ENCODE assay signal across 8 cellular contexts in the genomic region with DNA sequence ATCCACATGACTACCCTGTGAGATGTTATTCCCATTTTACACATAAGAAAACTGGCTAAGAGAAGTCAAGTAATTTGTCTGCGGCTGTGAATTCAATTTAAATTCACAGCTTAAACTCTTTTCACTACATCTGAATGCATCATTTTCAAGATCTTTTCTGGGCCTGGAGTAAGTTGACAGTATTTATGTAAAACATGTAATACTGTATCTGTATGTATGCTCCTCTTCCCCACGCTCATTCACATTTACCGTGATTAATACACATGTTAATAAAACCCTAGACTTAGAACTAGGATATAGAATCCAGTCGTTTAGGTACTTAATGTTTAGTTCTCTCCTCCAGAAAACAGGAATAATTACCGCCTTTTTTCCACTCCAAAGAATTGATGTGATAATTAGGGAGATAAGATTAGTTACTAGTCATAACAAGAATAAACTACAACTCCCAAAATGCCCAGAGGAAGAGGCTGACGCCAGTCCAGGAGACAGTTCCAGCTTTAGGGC. TPM values are rescaled to one million over a fixed set of nuclear protein-coding genes. Genes with fewer than 3 reads are reported as not detected.
A peak's percentile ranks its signal among the peaks of the same experiment; 100 is the strongest.
DNase-seq lines count a peak whose midpoint lies in the region; ATAC-seq, FAIRE-seq and TF ChIP-seq lines count a peak whose summit lies in the region.

No MANE protein-coding gene starts in this region.

- peaks cover 0 to 28% of the 10 kb centered on the region in 2 experiments; a peak in 3 of 4 replicates for H3K79me2 ChIP-seq in H1 (ENCODE audit: control insufficient read depth in 1 of 2, insufficient read depth in 2 of 2, low read length in 2 of 2)

- ATAC-seq in GM18867 (IDR thresholded peaks at IDR 0.05; ENCODE audit: unreplicated experiment) = peak; percentile 2
- no peak for ATAC-seq in gastrocnemius medialis
- no peak for ATAC-seq in HG03571 (IDR thresholded peaks at IDR 0.05; ENCODE audit: unreplicated experiment)

- no peaks in the 10 kb centered on the region for H3K27me3 ChIP-seq in H1 (replicated peaks in 1 of 4; ENCODE audit: control insufficient read depth in 3 of 4, extremely low read depth in 1 of 4, insufficient read depth in 3 of 4, low read length in 3 of 4)
- H3K27me3 ChIP-seq in gastrocnemius medialis = no peaks in the 10 kb centered on the region

- H2AFZ ChIP-seq in H1 (ENCODE audit: low read length) = peak overlapping the region; percentile 34; the same call in 1 of the 2 replicates

- no peak overlapping the region for H3K9ac ChIP-seq in H1 (replicated peaks in 1 of 4; ENCODE audit: extremely low read depth in 1 of 4, low read depth in 3 of 4, low read length in 3 of 4)

- peak overlapping the region in 1 of 2 experiments; percentile 29; a peak in 2 of 4 replicates for H3K4me2 ChIP-seq in H1 (ENCODE audit: insufficient read depth in 1 of 2, low read depth in 2 of 2, low read length in 2 of 2)

- no peak for TF ChIP-seq POLR2A in NB4 (IDR thresholded peaks at IDR 0.05; ENCODE audit: extremely low read depth, insufficient read length)
- TF ChIP-seq POLR2A in H1 (IDR thresholded peaks at IDR 0.05; ENCODE audit: control extremely low read depth in 1 of 2, low read depth in 2 of 2, low read length in 2 of 2) = no peak
- no peak for TF ChIP-seq POLR2A in gastrocnemius medialis (IDR thresholded peaks at IDR 0.05)

- H3K14ac ChIP-seq in H1 (ENCODE audit: insufficient read length) = no peak overlapping the region

- no peak overlapping the region for H2BK120ac ChIP-seq in H1 (replicated peaks; ENCODE audit: low read depth, low read length)

- no peak overlapping the region for H4K8ac ChIP-seq in H1 (ENCODE audit: extremely low read depth, insufficient read depth, low read length)

- H3K9me3 ChIP-seq in H1 (ENCODE audit: insufficient read depth in 2 of 2, low read depth in 1 of 2, low read length in 1 of 2) (no peaks in the 10 kb centered on the region), gastrocnemius medialis (no peaks in the 10 kb centered on the region)

- no peaks in the 10 kb centered on the region for H3K79me1 ChIP-seq in H1 (ENCODE audit: low read depth, low read length)

- TF ChIP-seq EP300 in H1 (IDR thresholded peaks at IDR 0.05; ENCODE audit: borderline replicate concordance in 1 of 2, low read depth in 2 of 2, low read length in 2 of 2) = no peak

- POLR2A ChIA-PET in H1 (lab: Charles Lee; ENCODE audit: partially characterized antibody) = interaction anchor here (0.6 to 1.0 kb wide), 3 partner anchors 9 to 27 kb away, joined by 3 to 6 read pairs (median 3); no protein-coding TSS in a partner anchor

- H2BK5ac ChIP-seq in H1 (ENCODE audit: low read depth, low read length) = no peak overlapping the region

- no peak overlapping the region for H2BK20ac ChIP-seq in H1 (ENCODE audit: low read length)

- no peak overlapping the region for H4K91ac ChIP-seq in H1 (replicated peaks; ENCODE audit: insufficient read length, low read length)

- intact Hi-C loops in gastrocnemius medialis (cut with DNase I; ENCODE audit: low total_unique reads) = loop anchor here (2.0 to 10.0 kb wide), 4 partner anchors 63 to 367 kb away; partner anchors contain the start of gene SYT2

- no peak overlapping the region for H3K18ac ChIP-seq in H1 (ENCODE audit: extremely low read depth, low read length)

- H3K4ac ChIP-seq in H1 (replicated peaks; ENCODE audit: insufficient read length, low read depth, low read length) = no peak overlapping the region

- peaks cover 8% of the 10 kb centered on the region for H3K23me2 ChIP-seq in H1 (ENCODE audit: low read depth, low read length)

- no peak for TF ChIP-seq RAD21 in H1 (IDR thresholded peaks at IDR 0.05 in 1 of 2, conservative IDR thresholded peaks at IDR 0.05 in 1 of 2; ENCODE audit: low read depth in 2 of 2, low read length in 2 of 2)

- H3K27ac ChIP-seq in H1 (ENCODE audit: low read depth, low read length) (no peak overlapping the region), gastrocnemius medialis (peak overlapping the region; percentile 81 to 97 (median 93))

- TF ChIP-seq CTCF in NB4 (IDR thresholded peaks at IDR 0.05; ENCODE audit: low read depth, low read length) = no peak
- TF ChIP-seq CTCF in H1 (IDR thresholded peaks at IDR 0.05; ENCODE audit: control extremely low read depth in 1 of 3, insufficient read depth in 1 of 3, low read depth in 1 of 3, low read length in 3 of 3) = no peak
- no peak for TF ChIP-seq CTCF in gastrocnemius medialis (IDR thresholded peaks at IDR 0.05 in 4 of 5, conservative IDR thresholded peaks at IDR 0.05 in 1 of 5)

- H2BK12ac ChIP-seq in H1 (ENCODE audit: low read depth, low read length) = no peak overlapping the region

- H3K4me1 ChIP-seq in H1 (replicated peaks in 1 of 4; ENCODE audit: control insufficient read depth in 3 of 4, insufficient read depth in 4 of 4, low read length in 3 of 4) (peaks cover 0 to 5% (median 0%) of the 10 kb centered on the region in 4 experiments; a peak in 1 of 7 replicates), gastrocnemius medialis (peaks cover 43 to 45% of the 10 kb centered on the region in 2 donors)

- no peak overlapping the region for H3K23ac ChIP-seq in H1 (ENCODE audit: insufficient read length)

- WGBS in H1 (ENCODE audit: extremely low coverage in 1 of 2, insufficient coverage in 1 of 2, insufficient read length in 1 of 2, insufficient replicate concordance in 2 of 2, low coverage in 1 of 2, low lambda C conversion rate in 2 of 2, missing lambda C conversion rate in 1 of 2), 2 experiments = 48% methylated on average over 6 of the region's 6 CpGs; no CpG with 5 or more reads in 1 of the 2 experiments

- H3K36me3 ChIP-seq in H1 (ENCODE audit: control insufficient read depth in 2 of 4, insufficient read depth in 4 of 4, low read length in 3 of 4) = no peaks in the 10 kb centered on the region
- no peaks in the 10 kb centered on the region for H3K36me3 ChIP-seq in gastrocnemius medialis

- H3K4me3 ChIP-seq in NB4 (ENCODE audit: low read depth, low read length) (peak overlapping the region; percentile 35), H1 (ENCODE audit: extremely low read depth in 1 of 4, insufficient read depth in 2 of 4, low read depth in 3 of 4, low read length in 4 of 4) (peak overlapping the region in 1 of 4 experiments; percentile 39; a peak in 3 of 8 replicates), gastrocnemius medialis (peak overlapping the region in 1 of 4 donors; percentile 88)

- in situ Hi-C loops in gastrocnemius medialis (cut with MboI; ENCODE audit: low sequenced_read_pairs in 4 of 4) = loop anchor here (25.0 kb wide), 4 partner anchors 114 to 364 kb away; partner anchors contain the start of gene SYT2 (in 3 of the 4)

- DNase-seq in NB4 (ENCODE audit: low read depth) (peak; percentile 8), H1 (ENCODE audit: low read depth in 1 of 2, low spot score in 2 of 2) (no peak), gastrocnemius medialis (no peak), AG08396 (ENCODE audit: low spot score) (no peak), DMS79 (lab: John Stamatoyannopoulos, UW) (no peak), NCI-H187 (lab: John Stamatoyannopoulos, UW) (no peak)

- FAIRE-seq in H1 (lab: Jason Lieb, UNC) = peak; percentile 88

- no peak overlapping the region for H2BK15ac ChIP-seq in H1 (ENCODE audit: low read length)

- no peak overlapping the region for H3K56ac ChIP-seq in H1 (replicated peaks; ENCODE audit: insufficient read length, low read depth, low read length)

- H4K20me1 ChIP-seq in H1 (replicated peaks in 1 of 2; ENCODE audit: control insufficient read depth in 1 of 2, insufficient read depth in 2 of 2, low read length in 2 of 2) = no peaks in the 10 kb centered on the region

- H4K5ac ChIP-seq in H1 (ENCODE audit: insufficient read length, low read depth, low read length) = no peak overlapping the region

- CTCF ChIA-PET in H1 (lab: Charles Lee; ENCODE audit: partially characterized antibody) = interaction anchor here (0.6 to 1.4 kb wide), 7 partner anchors 8 to 316 kb away, joined by 3 to 4 read pairs (median 4); no protein-coding TSS in a partner anchor

- no peak overlapping the region for H2AK5ac ChIP-seq in H1 (ENCODE audit: low read depth, low read length)

TF ChIP-seq in H1, 55 proteins besides CTCF, POLR2A, EP300 and RAD21:
- TF ChIP-seq CBX5 (IDR thresholded peaks at IDR 0.05; ENCODE audit: low read depth, low read length) = no peak
- peak; percentile 88; the same call in 1 of the 2 replicates for TF ChIP-seq CREB1 (IDR thresholded peaks at IDR 0.05)
- TF ChIP-seq RFX5 (IDR thresholded peaks at IDR 0.05; ENCODE audit: borderline replicate concordance, low read depth, low read length) = no peak
- TF ChIP-seq BACH1 (IDR thresholded peaks at IDR 0.05; ENCODE audit: low read length) = no peak
- TF ChIP-seq SP1 (IDR thresholded peaks at IDR 0.05; ENCODE audit: low read depth, low read length) = no peak

RNA-seq across cellular contexts. Expression of gene PPP1R12B, which starts 0.4 kb away (rescaled TPM):
- total RNA-seq in H1 (2021; fragmentation: NEBNext Ultra II Directional; extraction: Animal tissue kit (Norgen Biotek cat#: 25700)) = 14.4 and 18.7 TPM in 2 replicates
- polyA plus RNA-seq in H1 (2011; rRNA removed) = 7.9 and 18.6 TPM in 2 replicates
- 14.3 TPM for polyA plus RNA-seq in H1 (2011; cell fraction: cytosol; rRNA removed)
- 38.3 TPM for polyA plus RNA-seq in H1 (2011; cell fraction: nucleus; rRNA removed)
- polyA plus RNA-seq in H1 (2012, experiment 1 of 2) = 3.3 to 5.6 TPM (median 4.9 TPM) in 4 replicates
- polyA plus RNA-seq in H1 (2012, experiment 2 of 2) = 0.33 TPM
- 6.8 TPM for polyA plus RNA-seq in H1 (2013, experiment 1 of 2)
- 6.5 TPM for polyA plus RNA-seq in H1 (2013, experiment 2 of 2)
- 67.6 and 75.2 TPM in 2 replicates for polyA minus RNA-seq in H1 (2011; rRNA and poly(A)+ RNA removed)
- polyA minus RNA-seq in H1 (2011; cell fraction: cytosol; rRNA and poly(A)+ RNA removed) = 9.8 TPM
- polyA minus RNA-seq in H1 (2011; cell fraction: nucleus; rRNA and poly(A)+ RNA removed) = 99.9 TPM
- total RNA-seq in gastrocnemius medialis = 100 to 1,000 TPM; 127 to 207 (median 139) TPM

RNA-seq across cellular contexts. Expression of gene UBE2T, which starts 6.3 kb away (rescaled TPM):
- total RNA-seq in H1 (2021; fragmentation: NEBNext Ultra II Directional; extraction: Animal tissue kit (Norgen Biotek cat#: 25700)) = 66.3 and 68.4 TPM in 2 replicates
- polyA plus RNA-seq in H1 (2011; rRNA removed) = 122 and 206 TPM in 2 replicates
- polyA plus RNA-seq in H1 (2011; cell fraction: cytosol; rRNA removed) = 132 TPM
- 61.1 TPM for polyA plus RNA-seq in H1 (2011; cell fraction: nucleus; rRNA removed)
- 86.5 to 123 TPM (median 91.2 TPM) in 4 replicates for polyA plus RNA-seq in H1 (2012, experiment 1 of 2)
- 54.8 TPM for polyA plus RNA-seq in H1 (2012, experiment 2 of 2)
- polyA plus RNA-seq in H1 (2013, experiment 1 of 2) = 95.9 TPM
- 98.8 TPM for polyA plus RNA-seq in H1 (2013, experiment 2 of 2)
- polyA minus RNA-seq in H1 (2011; rRNA and poly(A)+ RNA removed) = 88.9 and 96.7 TPM in 2 replicates
- polyA minus RNA-seq in H1 (2011; cell fraction: cytosol; rRNA and poly(A)+ RNA removed) = 26.8 TPM
- 41.8 TPM for polyA minus RNA-seq in H1 (2011; cell fraction: nucleus; rRNA and poly(A)+ RNA removed)
- total RNA-seq in gastrocnemius medialis = 10 to 100 TPM in 2 of 4 donors, 1 to 10 TPM in 2; 6.7 to 15.0 (median 10.1) TPM
